Comparison of ENCODE assay signal across 1 cellular context in genomic region chr14:34059925-34060746, GRCh38.
TF ChIP-seq lines count a peak whose summit lies in the region.

No MANE protein-coding gene starts in this region.

TF ChIP-seq in HEK293, 187 proteins besides CTCF, POLR2A, EP300 and RAD21 (continued from another document and continues in another):
- TF ChIP-seq SETDB1 (IDR thresholded peaks at IDR 0.05; ENCODE audit: insufficient read length, low read length) (no peak), KLF1 (tag by site-specific recombination; IDR thresholded peaks at IDR 0.05) (peak; percentile 90), ZNF645 (tag by site-specific recombination; IDR thresholded peaks at IDR 0.05) (no peak), KLF7 (tag by site-specific recombination; IDR thresholded peaks at IDR 0.05; ENCODE audit: borderline replicate concordance) (0 out of 2 replicates have a peak, but pooled peaks have one; percentile 29), ZNF76 (tag by site-specific recombination; IDR thresholded peaks at IDR 0.05; ENCODE audit: borderline replicate concordance, low read depth) (no peak; the same call in 1 of the 2 replicates), ZNF768 (tag by site-specific recombination; IDR thresholded peaks at IDR 0.05) (no peak), ZNF404 (tag by site-specific recombination; IDR thresholded peaks at IDR 0.05) (no peak), ZNF600 (tag by site-specific recombination; IDR thresholded peaks at IDR 0.05) (peak; percentile 81), ZSCAN4 (tag by site-specific recombination; IDR thresholded peaks at IDR 0.05) (no peak), ZNF561 (tag by site-specific recombination; IDR thresholded peaks at IDR 0.05; ENCODE audit: borderline replicate concordance) (peak; percentile 79; the same call in 1 of the 2 replicates), ZNF629 (tag by site-specific recombination; IDR thresholded peaks at IDR 0.05) (peak; percentile 64; the same call in 1 of the 2 replicates), ZBTB1 (tag by site-specific recombination; IDR thresholded peaks at IDR 0.05) (no peak), ZNF16 (tag by site-specific recombination; IDR thresholded peaks at IDR 0.05; ENCODE audit: low read depth) (no peak), BCL6B (tag by site-specific recombination; IDR thresholded peaks at IDR 0.05) (no peak), ZBTB8A (tag by site-specific recombination; IDR thresholded peaks at IDR 0.05) (peak; percentile 98), BCL11A (tag by site-specific recombination; IDR thresholded peaks at IDR 0.05; ENCODE audit: low read depth) (no peak), BCL11B (tag by site-specific recombination; IDR thresholded peaks at IDR 0.05; ENCODE audit: low read depth) (no peak), ZNF19 (tag by site-specific recombination; IDR thresholded peaks at IDR 0.05; ENCODE audit: low read depth) (no peak), ZNF140 (tag by site-specific recombination; IDR thresholded peaks at IDR 0.05) (no peak), ZFHX2 (tag by site-specific recombination; conservative IDR thresholded peaks at IDR 0.05) (peak; percentile 65), ZBTB48 (tag by site-specific recombination; IDR thresholded peaks at IDR 0.05) (peak; percentile 45; the same call in 1 of the 2 replicates), KLF16 (tag by site-specific recombination; IDR thresholded peaks at IDR 0.05) (peak; percentile 69), ZNF843 (tag by site-specific recombination; IDR thresholded peaks at IDR 0.05) (no peak), ZNF391 (tag by site-specific recombination; IDR thresholded peaks at IDR 0.05; ENCODE audit: borderline replicate concordance, low read depth) (peak; percentile 55; the same call in 1 of the 2 replicates), ZFP41 (tag by site-specific recombination; IDR thresholded peaks at IDR 0.05; ENCODE audit: borderline replicate concordance) (no peak), PRDM10 (tag by site-specific recombination; IDR thresholded peaks at IDR 0.05) (peak; percentile 70), ZNF610 (tag by site-specific recombination; IDR thresholded peaks at IDR 0.05; ENCODE audit: borderline replicate concordance) (0 out of 2 replicates have a peak, but pooled peaks have one; percentile 15), ZNF513 (tag by site-specific recombination; IDR thresholded peaks at IDR 0.05) (no peak), TCF7L2 (IDR thresholded peaks at IDR 0.05; ENCODE audit: borderline replicate concordance, low read depth, low read length) (no peak), ZNF292 (tag by site-specific recombination; IDR thresholded peaks at IDR 0.05; ENCODE audit: borderline replicate concordance, low read depth) (no peak), ZIC2 (tag by site-specific recombination; IDR thresholded peaks at IDR 0.05) (peak; percentile 76), ZNF335 (tag by site-specific recombination; conservative IDR thresholded peaks at IDR 0.05) (peak; percentile 55), ZNF571 (tag by site-specific recombination; IDR thresholded peaks at IDR 0.05) (no peak), ZNF239 (tag by site-specific recombination; IDR thresholded peaks at IDR 0.05) (no peak), ZBTB21 (tag by site-specific recombination; IDR thresholded peaks at IDR 0.05) (no peak), ZNF704 (tag by site-specific recombination; IDR thresholded peaks at IDR 0.05) (no peak), ZSCAN5A (tag by site-specific recombination; IDR thresholded peaks at IDR 0.05) (peak; percentile 82; the same call in 1 of the 2 replicates), ZFP3 (tag by site-specific recombination; IDR thresholded peaks at IDR 0.05; ENCODE audit: low read depth) (no peak), ZNF324 (tag by site-specific recombination; IDR thresholded peaks at IDR 0.05) (0 out of 2 replicates have a peak, but pooled peaks have one; percentile 30), PRDM1 (tag by site-specific recombination; IDR thresholded peaks at IDR 0.05) (no peak), SP3 (tag by site-specific recombination; IDR thresholded peaks at IDR 0.05) (peak; percentile 69), REST (tag by site-specific recombination; IDR thresholded peaks at IDR 0.05) (peak; percentile 47; the same call in 1 of the 2 replicates), ZNF169 (tag by site-specific recombination; IDR thresholded peaks at IDR 0.05) (no peak), ZNF692 (tag by site-specific recombination; IDR thresholded peaks at IDR 0.05) (peak; percentile 48; the same call in 1 of the 2 replicates), REPIN1 (tag by site-specific recombination; IDR thresholded peaks at IDR 0.05; ENCODE audit: low read depth) (no peak), ZNF133 (tag by site-specific recombination; IDR thresholded peaks at IDR 0.05) (no peak), ZNF394 (tag by site-specific recombination; IDR thresholded peaks at IDR 0.05; ENCODE audit: borderline replicate concordance) (no peak), YY2 (tag by site-specific recombination; IDR thresholded peaks at IDR 0.05) (no peak), ZNF701 (tag by site-specific recombination; IDR thresholded peaks at IDR 0.05) (no peak), ZNF621 (tag by site-specific recombination; IDR thresholded peaks at IDR 0.05) (no peak), ZBTB17 (tag by site-specific recombination; IDR thresholded peaks at IDR 0.05) (peak; percentile 59), ZNF174 (tag by site-specific recombination; IDR thresholded peaks at IDR 0.05) (no peak), ZFP37 (tag by site-specific recombination; IDR thresholded peaks at IDR 0.05) (no peak)
